Comparison of ENCODE assay signal across 14 cellular contexts in genomic region chr1:149781413-149781981, GRCh38. TPM values are rescaled to one million over a fixed set of nuclear protein-coding genes. Genes with fewer than 3 reads are reported as not detected.
A peak's percentile ranks its signal among the peaks of the same experiment; 100 is the strongest.
DNase-seq lines count a peak whose midpoint lies in the region; ATAC-seq and TF ChIP-seq lines count a peak whose summit lies in the region.
"Not testable (repeated sequence)": the region's sequence is repeated elsewhere in the genome, so short reads cannot be mapped to it uniquely, and the experiment has no call there.
"Had no signal": no experiment of that assay in that cellular context is flagged by ENCODE, and none has a peak within 500 bp of the region (broad histone marks: within the 10 kb centered on the region; RNA-seq: fewer than 3 reads in every experiment).

No MANE protein-coding gene starts in this region.

- H3K36me3 Mint-ChIP-seq in activated CD4-positive, alpha-beta T cell treated with anti-CD3 and anti-CD28 coated beads for 36 hours (ENCODE audit: low read depth); activated T-cell treated with anti-CD3 and anti-CD28 coated beads, Interleukin-2, amount 50 U/mL, for 24 hours (ENCODE audit: low read depth); activated naive CD4-positive, alpha-beta T cell treated with anti-CD3 and anti-CD28 coated beads for 36 hours (ENCODE audit: low read depth); stimulated activated naive CD8-positive, alpha-beta T cell treated with anti-CD3 and anti-CD28 coated beads, Interleukin-15, Interleukin-2, amounts not matched to agents 100 ng/mL and 50 ng/mL, for 24 hours (ENCODE audit: low read depth): not testable (repeated sequence)

- not testable (repeated sequence) for H3K4me3 ChIP-seq in GM23248; fibroblast of the aortic adventitia (ENCODE audit: low read depth, low read length); neutrophil (ENCODE audit: low read depth in 1 of 2, low read length in 1 of 2)

- peaks cover 11% of the 10 kb centered on the region for H3K4me1 Mint-ChIP-seq in activated CD4-positive, alpha-beta T cell treated with anti-CD3 and anti-CD28 coated beads for 36 hours
- not testable (repeated sequence) for H3K4me1 Mint-ChIP-seq in activated T-cell treated with anti-CD3 and anti-CD28 coated beads, Interleukin-2, amount 50 U/mL, for 24 hours (ENCODE audit: low read depth); activated naive CD4-positive, alpha-beta T cell treated with anti-CD3 and anti-CD28 coated beads for 36 hours (ENCODE audit: low read depth)
- peaks cover 11% of the 10 kb centered on the region for H3K4me1 Mint-ChIP-seq in stimulated activated naive CD8-positive, alpha-beta T cell treated with anti-CD3 and anti-CD28 coated beads, Interleukin-15, Interleukin-2, amounts not matched to agents 100 ng/mL and 50 ng/mL, for 24 hours (ENCODE audit: low read depth)

- H3K27ac ChIP-seq in GM23248 = not testable (repeated sequence)
- peak overlapping the region; percentile 46 for H3K27ac ChIP-seq in neutrophil

- H3F3A ChIP-seq in GM23248 (ENCODE audit: insufficient read depth) = not testable (repeated sequence)

- H4K20me1 ChIP-seq in GM23248 (ENCODE audit: insufficient read depth) = not testable (repeated sequence)

- POLR2A ChIA-PET in activated CD4-positive, alpha-beta T cell treated with anti-CD3 and anti-CD28 coated beads for 36 hours (lab: Charles Lee) = interaction anchor here (0.6 kb wide), 1 partner anchor 144 kb away, joined by 3 read pairs; no protein-coding TSS in a partner anchor

- not testable (repeated sequence) for H3K4me2 ChIP-seq in GM23248 (ENCODE audit: unreplicated experiment)

- H3K36me3 ChIP-seq in GM23248 (ENCODE audit: low read depth); neutrophil: not testable (repeated sequence)

- not testable (repeated sequence) for H3K9me2 ChIP-seq in GM23248 (ENCODE audit: insufficient read depth)

- not testable (repeated sequence) for H2AFZ ChIP-seq in GM23248

- WGBS in GM23248 (ENCODE audit: low coverage in 1 of 2, low lambda C conversion rate in 2 of 2, missing lambda C conversion rate in 2 of 2), 2 experiments = 36 to 40% methylated on average over 5 of the region's 5 CpGs

- CTCF ChIA-PET in activated CD4-positive, alpha-beta T cell treated with anti-CD3 and anti-CD28 coated beads for 36 hours (lab: Charles Lee); activated naive CD4-positive, alpha-beta T cell treated with anti-CD3 and anti-CD28 coated beads for 36 hours (lab: Charles Lee): not testable (repeated sequence)

- TF ChIP-seq CTCF in fibroblast of the aortic adventitia (IDR thresholded peaks at IDR 0.05; ENCODE audit: insufficient read depth, low read length); neutrophil (IDR thresholded peaks at IDR 0.05): not testable (repeated sequence)

- intact Hi-C loops in activated CD4-positive, alpha-beta T cell treated with anti-CD3 and anti-CD28 coated beads for 36 hours (cut with DNase I, micrococcal nuclease); activated naive CD4-positive, alpha-beta T cell treated with anti-CD3 and anti-CD28 coated beads for 36 hours (cut with micrococcal nuclease): not testable (repeated sequence)

- in situ Hi-C loops in GM23248 (cut with MboI) = not testable (repeated sequence)

- H3K27me3 ChIP-seq in GM23248 (replicated peaks; ENCODE audit: insufficient read depth); neutrophil: not testable (repeated sequence)

- not testable (repeated sequence) for H3K9me3 ChIP-seq in GM23248 (ENCODE audit: low read depth); neutrophil

- H3K27me3 Mint-ChIP-seq in activated CD4-positive, alpha-beta T cell treated with anti-CD3 and anti-CD28 coated beads for 36 hours; activated T-cell treated with anti-CD3 and anti-CD28 coated beads, Interleukin-2, amount 50 U/mL, for 24 hours; activated naive CD4-positive, alpha-beta T cell treated with anti-CD3 and anti-CD28 coated beads for 36 hours (ENCODE audit: low read depth); stimulated activated naive CD8-positive, alpha-beta T cell treated with anti-CD3 and anti-CD28 coated beads, Interleukin-15, Interleukin-2, amounts not matched to agents 100 ng/mL and 50 ng/mL, for 24 hours: not testable (repeated sequence)

- not testable (repeated sequence) for H3K4me1 ChIP-seq in GM23248 (ENCODE audit: insufficient read depth)
- peaks cover 6 to 11% of the 10 kb centered on the region in 2 experiments for H3K4me1 ChIP-seq in neutrophil (ENCODE audit: control insufficient read depth in 1 of 2, insufficient read depth in 1 of 2, low read depth in 1 of 2, low read length in 1 of 2)

- DNase-seq in GM23248 (peak; percentile 0), fibroblast of the aortic adventitia (ENCODE audit: low read depth) (peak; percentile 4)
- DNase-seq in activated CD4-positive, alpha-beta T cell treated with anti-CD3 and anti-CD28 coated beads for 36 hours = peak; percentile 37
- not testable (repeated sequence) for DNase-seq in activated T-cell treated with anti-CD3 and anti-CD28 coated beads, Interleukin-2, amount 50 U/mL, for 24 hours
- DNase-seq in activated naive CD4-positive, alpha-beta T cell treated with anti-CD3 and anti-CD28 coated beads for 36 hours = peak; percentile 52

- H3K4me3 Mint-ChIP-seq in activated CD4-positive, alpha-beta T cell treated with anti-CD3 and anti-CD28 coated beads for 36 hours; activated T-cell treated with anti-CD3 and anti-CD28 coated beads, Interleukin-2, amount 50 U/mL, for 24 hours; activated naive CD4-positive, alpha-beta T cell treated with anti-CD3 and anti-CD28 coated beads for 36 hours; stimulated activated naive CD8-positive, alpha-beta T cell treated with anti-CD3 and anti-CD28 coated beads, Interleukin-15, Interleukin-2, amounts not matched to agents 100 ng/mL and 50 ng/mL, for 24 hours: not testable (repeated sequence)

- H3K27ac Mint-ChIP-seq in activated CD4-positive, alpha-beta T cell treated with anti-CD3 and anti-CD28 coated beads for 36 hours = peak overlapping the region; percentile 42
- H3K27ac Mint-ChIP-seq in activated T-cell treated with anti-CD3 and anti-CD28 coated beads, Interleukin-2, amount 50 U/mL, for 24 hours = peak overlapping the region; percentile 86
- not testable (repeated sequence) for H3K27ac Mint-ChIP-seq in activated naive CD4-positive, alpha-beta T cell treated with anti-CD3 and anti-CD28 coated beads for 36 hours
- peak overlapping the region; percentile 58 for H3K27ac Mint-ChIP-seq in stimulated activated naive CD8-positive, alpha-beta T cell treated with anti-CD3 and anti-CD28 coated beads, Interleukin-15, Interleukin-2, amounts not matched to agents 100 ng/mL and 50 ng/mL, for 24 hours

- H3K9me3 Mint-ChIP-seq in activated CD4-positive, alpha-beta T cell treated with anti-CD3 and anti-CD28 coated beads for 36 hours (ENCODE audit: low read depth); activated T-cell treated with anti-CD3 and anti-CD28 coated beads, Interleukin-2, amount 50 U/mL, for 24 hours; activated naive CD4-positive, alpha-beta T cell treated with anti-CD3 and anti-CD28 coated beads for 36 hours; stimulated activated naive CD8-positive, alpha-beta T cell treated with anti-CD3 and anti-CD28 coated beads, Interleukin-15, Interleukin-2, amounts not matched to agents 100 ng/mL and 50 ng/mL, for 24 hours: not testable (repeated sequence)

- not testable (repeated sequence) for H3K79me2 ChIP-seq in GM23248 (ENCODE audit: insufficient read depth)

- H3K9ac ChIP-seq in GM23248 = not testable (repeated sequence)

- peak; percentile 91 for ATAC-seq in activated CD4-positive, alpha-beta T cell treated with anti-CD3 and anti-CD28 coated beads for 36 hours

RNA-seq across cellular contexts. Expression of gene FCGR1A, which starts 1.0 kb away (rescaled TPM):
- not detected in 2 replicates for total RNA-seq in GM23248 (2014; rRNA removed; shearing (Covaris generic))
- polyA plus RNA-seq in GM23248 (2016; fragmentation: Nextera tagmentation; extraction: Ambion mirVana) = not detected in 2 replicates
- total RNA-seq in activated CD4-positive, alpha-beta T cell treated with anti-CD3 and anti-CD28 coated beads for 36 hours = not detected
- total RNA-seq in activated naive CD4-positive, alpha-beta T cell treated with anti-CD3 and anti-CD28 coated beads for 36 hours = not detected
- not detected in 2 replicates for total RNA-seq in fibroblast of the aortic adventitia (ENCODE audit: low replicate concordance)
- total RNA-seq: B cell; CD4-positive, CD25-positive, alpha-beta regulatory T cell; HepG2; HT-29; NCI-H460; PC-3; RPMI7951 had no signal
- polyA plus RNA-seq: CD4-positive, CD25-positive, alpha-beta regulatory T cell; HepG2 had no signal
